Comparison of ENCODE assay signal across 8 cellular contexts in genomic region chr18:74495581-74496507, GRCh38. TPM values are rescaled to one million over a fixed set of nuclear protein-coding genes. Genes with fewer than 3 reads are reported as not detected.
DNase-seq lines count a peak whose midpoint lies in the region; ATAC-seq and TF ChIP-seq lines count a peak whose summit lies in the region.

TSS of gene CNDP2 (plus strand) at chr18:74496363. CDS start at chr18:74499974, 3,611 bp downstream.

- peak within 1 kb of the TSS; percentile 100 for H3K27ac Mint-ChIP-seq in activated CD4-positive, alpha-beta T cell treated with anti-CD3 and anti-CD28 coated beads for 36 hours

- H3K4me3 ChIP-seq in choroid plexus epithelial cell (ENCODE audit: low read depth, low read length) (peak within 1 kb of the TSS; percentile 96), kidney epithelial cell (ENCODE audit: low read depth, low read length) (peak within 1 kb of the TSS; percentile 83)

- no peaks in the 10 kb centered on the region for H3K27me3 ChIP-seq in kidney epithelial cell (ENCODE audit: control insufficient read depth, insufficient read depth, low read length)

- peak; percentile 69 for ATAC-seq in HG03442 (IDR thresholded peaks at IDR 0.05; ENCODE audit: unreplicated experiment)
- peak; percentile 71 for ATAC-seq in activated CD4-positive, alpha-beta T cell treated with anti-CD3 and anti-CD28 coated beads for 36 hours

- DNase-seq in Ammon's horn (ENCODE audit: low spot score) (peak; percentile 100), GM19238 (ENCODE audit: insufficient read length, low spot score) (peak; percentile 91), NCI-H524 (lab: John Stamatoyannopoulos, UW) (peak; percentile 93 to 96), choroid plexus epithelial cell (ENCODE audit: low read depth) (peak; percentile 99), kidney epithelial cell (ENCODE audit: low read depth) (peak; percentile 89)
- peak; percentile 100 for DNase-seq in activated CD4-positive, alpha-beta T cell treated with anti-CD3 and anti-CD28 coated beads for 36 hours
- peak; percentile 98 to 100 for DNase-seq in stimulated activated CD4-positive, alpha-beta T cell treated with anti-CD3 and anti-CD28 coated beads, Interleukin-15, amount 100 ng/mL, for 48 hours (ENCODE audit: low read depth in 2 of 2)

- CTCF ChIA-PET in activated CD4-positive, alpha-beta T cell treated with anti-CD3 and anti-CD28 coated beads for 36 hours (lab: Charles Lee) = interaction anchor here (0.6 to 4.8 kb wide), 6 partner anchors 73 to 342 kb away, joined by 3 to 40 read pairs (median 3); no protein-coding TSS in a partner anchor

- no peaks in the 10 kb centered on the region for H3K27me3 Mint-ChIP-seq in activated CD4-positive, alpha-beta T cell treated with anti-CD3 and anti-CD28 coated beads for 36 hours

- no peak for TF ChIP-seq CTCF in choroid plexus epithelial cell (conservative IDR thresholded peaks at IDR 0.05; ENCODE audit: low read depth, low read length)
- TF ChIP-seq CTCF in kidney epithelial cell (IDR thresholded peaks at IDR 0.05; ENCODE audit: insufficient read depth, low read length, poor library complexity, severe bottlenecking) = no peak

- POLR2A ChIA-PET in activated CD4-positive, alpha-beta T cell treated with anti-CD3 and anti-CD28 coated beads for 36 hours (lab: Charles Lee) = interaction anchor here (1.0 to 1.4 kb wide), 3 partner anchors 11 to 105 kb away, joined by 3 to 4 read pairs (median 3); no protein-coding TSS in a partner anchor

- H3K9me3 Mint-ChIP-seq in activated CD4-positive, alpha-beta T cell treated with anti-CD3 and anti-CD28 coated beads for 36 hours (ENCODE audit: low read depth) = no peaks in the 10 kb centered on the region

- peaks cover 37% of the 10 kb centered on the region for H3K4me1 Mint-ChIP-seq in activated CD4-positive, alpha-beta T cell treated with anti-CD3 and anti-CD28 coated beads for 36 hours

- intact Hi-C loops in activated CD4-positive, alpha-beta T cell treated with anti-CD3 and anti-CD28 coated beads for 36 hours (cut with DNase I, micrococcal nuclease) = loop anchor here (1.0 to 10.0 kb wide), 10 partner anchors 101 to 1996 kb away; partner anchors contain the start of genes PTGR3 (in 1 of the 2), TIMM21 (in 1 of the 2), TSHZ1 (in 1 of the 2) and ZNF407 (in 1 of the 2)

- H3K36me3 ChIP-seq in kidney epithelial cell (ENCODE audit: control insufficient read depth, insufficient read depth, low read length) = no peaks in the 10 kb centered on the region

- peak within 1 kb of the TSS; percentile 81 for H3K4me3 Mint-ChIP-seq in activated CD4-positive, alpha-beta T cell treated with anti-CD3 and anti-CD28 coated beads for 36 hours

- H3K36me3 Mint-ChIP-seq in activated CD4-positive, alpha-beta T cell treated with anti-CD3 and anti-CD28 coated beads for 36 hours (ENCODE audit: low read depth) = peaks cover 16% of the 10 kb centered on the region

RNA-seq across cellular contexts. Expression of gene CNDP2, which starts in this region (rescaled TPM):
- 100 to 1,000 TPM; 128 to 146 TPM for total RNA-seq in activated CD4-positive, alpha-beta T cell treated with anti-CD3 and anti-CD28 coated beads for 36 hours
- 178 and 225 TPM in 2 replicates for total RNA-seq in kidney epithelial cell

Comparison
In these comparisons a context has a peak if more than half of its experiments do, and no peak if none do; other contexts are left out.
1. Peak in every context shown above with its lines: DNase-seq, ATAC-seq and H3K4me3 ChIP-seq.